1 cellular context compared by ENCODE assay signal in the genomic region with DNA sequence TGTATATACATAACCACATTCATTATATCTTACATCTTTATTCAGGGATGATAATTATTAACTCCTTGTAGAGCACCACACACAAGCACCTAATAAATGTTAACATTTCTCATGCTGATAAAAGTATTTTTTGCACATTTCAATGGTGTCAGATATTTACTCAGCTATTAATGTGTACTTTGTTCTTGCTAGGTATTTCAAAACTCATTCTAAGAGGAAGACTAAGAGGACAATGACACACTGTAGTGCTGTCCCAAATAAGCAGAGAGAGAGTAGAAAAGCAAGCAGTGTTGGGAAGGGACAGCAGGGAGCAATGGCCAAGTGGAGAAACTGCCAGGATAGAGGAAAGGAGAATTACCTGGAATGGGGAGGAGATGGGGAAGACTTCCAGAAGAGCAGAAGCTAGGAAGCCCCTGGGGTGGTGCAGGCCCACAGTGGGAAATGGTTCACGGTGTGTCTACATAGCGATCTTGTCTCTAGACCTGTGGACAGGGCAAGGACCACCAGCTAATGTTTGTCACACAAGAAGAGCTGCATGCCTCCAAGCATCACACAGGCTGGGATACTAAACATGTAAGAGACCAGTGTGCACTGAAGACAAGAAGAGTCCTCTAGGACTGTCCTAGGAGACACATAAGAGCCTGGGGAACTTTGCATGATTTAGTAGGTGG.
TF ChIP-seq lines count a peak whose summit lies in the region.

No MANE protein-coding gene starts in this region.

TF ChIP-seq in HepG2, 621 proteins besides CTCF, POLR2A, EP300 and RAD21 (continued from another document):
- TF ChIP-seq CREM (IDR thresholded peaks at IDR 0.05) (peak; percentile 79), CREM (CRISPR knock-in tag; IDR thresholded peaks at IDR 0.05) (no peak), ZNF652 (CRISPR knock-in tag; IDR thresholded peaks at IDR 0.05; ENCODE audit: borderline replicate concordance, low read depth) (peak; percentile 81), ZNF207 (IDR thresholded peaks at IDR 0.05; ENCODE audit: borderline replicate concordance) (no peak), PHF8 (CRISPR knock-in tag; IDR thresholded peaks at IDR 0.05) (no peak), ZNF225 (CRISPR knock-in tag; IDR thresholded peaks at IDR 0.05) (no peak), ZNF326 (CRISPR knock-in tag; IDR thresholded peaks at IDR 0.05; ENCODE audit: borderline replicate concordance) (no peak), THYN1 (CRISPR knock-in tag; IDR thresholded peaks at IDR 0.05; ENCODE audit: borderline replicate concordance, low read depth) (no peak), STAT5B (CRISPR knock-in tag; IDR thresholded peaks at IDR 0.05) (0 out of 2 replicates have a peak, but pooled peaks have one; percentile 27), ASH2L (IDR thresholded peaks at IDR 0.05; ENCODE audit: insufficient read length, low read depth, low read length) (peak; percentile 60), SIN3B (IDR thresholded peaks at IDR 0.05; ENCODE audit: low read length) (no peak), ZBTB7A (CRISPR knock-in tag; IDR thresholded peaks at IDR 0.05) (no peak), ZNF670 (CRISPR knock-in tag; IDR thresholded peaks at IDR 0.05; ENCODE audit: borderline replicate concordance) (no peak), ZNF878 (CRISPR knock-in tag; IDR thresholded peaks at IDR 0.05) (no peak), TRIM24 (CRISPR knock-in tag; IDR thresholded peaks at IDR 0.05) (no peak), NFIC (IDR thresholded peaks at IDR 0.05; ENCODE audit: low read length) (peak; percentile 77; the same call in 1 of the 2 replicates), TBX3 (IDR thresholded peaks at IDR 0.05; ENCODE audit: borderline replicate concordance) (peak; percentile 82), ZC3H13 (CRISPR knock-in tag; IDR thresholded peaks at IDR 0.05) (no peak), ZEB1 (IDR thresholded peaks at IDR 0.05; ENCODE audit: insufficient replicate concordance, low read depth) (no peak), ARNT (IDR thresholded peaks at IDR 0.05) (no peak), MYNN (CRISPR knock-in tag; IDR thresholded peaks at IDR 0.05; ENCODE audit: low read depth) (no peak), ZMYM3 (CRISPR knock-in tag; IDR thresholded peaks at IDR 0.05) (0 out of 2 replicates have a peak, but pooled peaks have one; percentile 37), FOXP1 (IDR thresholded peaks at IDR 0.05) (no peak), FOXP1 (CRISPR knock-in tag; IDR thresholded peaks at IDR 0.05) (peak; percentile 74), FOXO1 (CRISPR knock-in tag; IDR thresholded peaks at IDR 0.05) (0 out of 2 replicates have a peak, but pooled peaks have one; percentile 67), HMG20A (CRISPR knock-in tag; IDR thresholded peaks at IDR 0.05; ENCODE audit: borderline replicate concordance) (peak; percentile 94), ZNF569 (CRISPR knock-in tag; IDR thresholded peaks at IDR 0.05; ENCODE audit: borderline replicate concordance) (no peak), RARA (CRISPR knock-in tag; IDR thresholded peaks at IDR 0.05) (peak; percentile 38; the same call in 1 of the 2 replicates)
- TF ChIP-seq, protein P1, sequence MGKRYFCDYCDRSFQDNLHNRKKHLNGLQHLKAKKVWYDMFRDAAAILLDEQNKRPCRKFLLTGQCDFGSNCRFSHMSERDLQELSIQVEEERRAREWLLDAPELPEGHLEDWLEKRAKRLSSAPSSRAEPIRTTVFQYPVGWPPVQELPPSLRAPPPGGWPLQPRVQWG (CRISPR knock-in tag; IDR thresholded peaks at IDR 0.05; ENCODE audit: borderline replicate concordance, low read depth) = no peak
- TF ChIP-seq, protein P2, sequence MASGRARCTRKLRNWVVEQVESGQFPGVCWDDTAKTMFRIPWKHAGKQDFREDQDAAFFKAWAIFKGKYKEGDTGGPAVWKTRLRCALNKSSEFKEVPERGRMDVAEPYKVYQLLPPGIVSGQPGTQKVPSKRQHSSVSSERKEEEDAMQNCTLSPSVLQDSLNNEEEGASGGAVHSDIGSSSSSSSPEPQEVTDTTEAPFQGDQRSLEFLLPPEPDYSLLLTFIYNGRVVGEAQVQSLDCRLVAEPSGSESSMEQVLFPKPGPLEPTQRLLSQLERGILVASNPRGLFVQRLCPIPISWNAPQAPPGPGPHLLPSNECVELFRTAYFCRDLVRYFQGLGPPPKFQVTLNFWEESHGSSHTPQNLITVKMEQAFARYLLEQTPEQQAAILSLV (CRISPR knock-in tag; IDR thresholded peaks at IDR 0.05; ENCODE audit: borderline replicate concordance) = no peak
- TF ChIP-seq, protein P3, sequence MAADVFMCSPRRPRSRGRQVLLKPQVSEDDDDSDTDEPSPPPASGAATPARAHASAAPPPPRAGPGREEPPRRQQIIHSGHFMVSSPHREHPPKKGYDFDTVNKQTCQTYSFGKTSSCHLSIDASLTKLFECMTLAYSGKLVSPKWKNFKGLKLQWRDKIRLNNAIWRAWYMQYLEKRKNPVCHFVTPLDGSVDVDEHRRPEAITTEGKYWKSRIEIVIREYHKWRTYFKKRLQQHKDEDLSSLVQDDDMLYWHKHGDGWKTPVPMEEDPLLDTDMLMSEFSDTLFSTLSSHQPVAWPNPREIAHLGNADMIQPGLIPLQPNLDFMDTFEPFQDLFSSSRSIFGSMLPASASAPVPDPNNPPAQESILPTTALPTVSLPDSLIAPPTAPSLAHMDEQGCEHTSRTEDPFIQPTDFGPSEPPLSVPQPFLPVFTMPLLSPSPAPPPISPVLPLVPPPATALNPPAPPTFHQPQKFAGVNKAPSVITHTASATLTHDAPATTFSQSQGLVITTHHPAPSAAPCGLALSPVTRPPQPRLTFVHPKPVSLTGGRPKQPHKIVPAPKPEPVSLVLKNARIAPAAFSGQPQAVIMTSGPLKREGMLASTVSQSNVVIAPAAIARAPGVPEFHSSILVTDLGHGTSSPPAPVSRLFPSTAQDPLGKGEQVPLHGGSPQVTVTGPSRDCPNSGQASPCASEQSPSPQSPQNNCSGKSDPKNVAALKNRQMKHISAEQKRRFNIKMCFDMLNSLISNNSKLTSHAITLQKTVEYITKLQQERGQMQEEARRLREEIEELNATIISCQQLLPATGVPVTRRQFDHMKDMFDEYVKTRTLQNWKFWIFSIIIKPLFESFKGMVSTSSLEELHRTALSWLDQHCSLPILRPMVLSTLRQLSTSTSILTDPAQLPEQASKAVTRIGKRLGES (CRISPR knock-in tag; IDR thresholded peaks at IDR 0.05; ENCODE audit: borderline replicate concordance) = no peak
- TF ChIP-seq, protein P4, sequence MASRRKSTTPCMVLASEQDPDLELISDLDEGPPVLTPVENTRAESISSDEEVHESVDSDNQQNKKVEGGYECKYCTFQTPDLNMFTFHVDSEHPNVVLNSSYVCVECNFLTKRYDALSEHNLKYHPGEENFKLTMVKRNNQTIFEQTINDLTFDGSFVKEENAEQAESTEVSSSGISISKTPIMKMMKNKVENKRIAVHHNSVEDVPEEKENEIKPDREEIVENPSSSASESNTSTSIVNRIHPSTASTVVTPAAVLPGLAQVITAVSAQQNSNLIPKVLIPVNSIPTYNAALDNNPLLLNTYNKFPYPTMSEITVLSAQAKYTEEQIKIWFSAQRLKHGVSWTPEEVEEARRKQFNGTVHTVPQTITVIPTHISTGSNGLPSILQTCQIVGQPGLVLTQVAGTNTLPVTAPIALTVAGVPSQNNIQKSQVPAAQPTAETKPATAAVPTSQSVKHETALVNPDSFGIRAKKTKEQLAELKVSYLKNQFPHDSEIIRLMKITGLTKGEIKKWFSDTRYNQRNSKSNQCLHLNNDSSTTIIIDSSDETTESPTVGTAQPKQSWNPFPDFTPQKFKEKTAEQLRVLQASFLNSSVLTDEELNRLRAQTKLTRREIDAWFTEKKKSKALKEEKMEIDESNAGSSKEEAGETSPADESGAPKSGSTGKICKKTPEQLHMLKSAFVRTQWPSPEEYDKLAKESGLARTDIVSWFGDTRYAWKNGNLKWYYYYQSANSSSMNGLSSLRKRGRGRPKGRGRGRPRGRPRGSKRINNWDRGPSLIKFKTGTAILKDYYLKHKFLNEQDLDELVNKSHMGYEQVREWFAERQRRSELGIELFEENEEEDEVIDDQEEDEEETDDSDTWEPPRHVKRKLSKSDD (CRISPR knock-in tag; IDR thresholded peaks at IDR 0.05; ENCODE audit: low read depth) = no peak
- TF ChIP-seq, protein P5, sequence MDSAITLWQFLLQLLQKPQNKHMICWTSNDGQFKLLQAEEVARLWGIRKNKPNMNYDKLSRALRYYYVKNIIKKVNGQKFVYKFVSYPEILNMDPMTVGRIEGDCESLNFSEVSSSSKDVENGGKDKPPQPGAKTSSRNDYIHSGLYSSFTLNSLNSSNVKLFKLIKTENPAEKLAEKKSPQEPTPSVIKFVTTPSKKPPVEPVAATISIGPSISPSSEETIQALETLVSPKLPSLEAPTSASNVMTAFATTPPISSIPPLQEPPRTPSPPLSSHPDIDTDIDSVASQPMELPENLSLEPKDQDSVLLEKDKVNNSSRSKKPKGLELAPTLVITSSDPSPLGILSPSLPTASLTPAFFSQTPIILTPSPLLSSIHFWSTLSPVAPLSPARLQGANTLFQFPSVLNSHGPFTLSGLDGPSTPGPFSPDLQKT (CRISPR knock-in tag; IDR thresholded peaks at IDR 0.05; ENCODE audit: borderline replicate concordance) = no peak
- TF ChIP-seq, protein P6, sequence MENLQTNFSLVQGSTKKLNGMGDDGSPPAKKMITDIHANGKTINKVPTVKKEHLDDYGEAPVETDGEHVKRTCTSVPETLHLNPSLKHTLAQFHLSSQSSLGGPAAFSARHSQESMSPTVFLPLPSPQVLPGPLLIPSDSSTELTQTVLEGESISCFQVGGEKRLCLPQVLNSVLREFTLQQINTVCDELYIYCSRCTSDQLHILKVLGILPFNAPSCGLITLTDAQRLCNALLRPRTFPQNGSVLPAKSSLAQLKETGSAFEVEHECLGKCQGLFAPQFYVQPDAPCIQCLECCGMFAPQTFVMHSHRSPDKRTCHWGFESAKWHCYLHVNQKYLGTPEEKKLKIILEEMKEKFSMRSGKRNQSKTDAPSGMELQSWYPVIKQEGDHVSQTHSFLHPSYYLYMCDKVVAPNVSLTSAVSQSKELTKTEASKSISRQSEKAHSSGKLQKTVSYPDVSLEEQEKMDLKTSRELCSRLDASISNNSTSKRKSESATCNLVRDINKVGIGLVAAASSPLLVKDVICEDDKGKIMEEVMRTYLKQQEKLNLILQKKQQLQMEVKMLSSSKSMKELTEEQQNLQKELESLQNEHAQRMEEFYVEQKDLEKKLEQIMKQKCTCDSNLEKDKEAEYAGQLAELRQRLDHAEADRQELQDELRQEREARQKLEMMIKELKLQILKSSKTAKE (CRISPR knock-in tag; IDR thresholded peaks at IDR 0.05; ENCODE audit: borderline replicate concordance) = no peak
